Comparison of ENCODE assay signal across 9 cellular contexts in the genomic region with DNA sequence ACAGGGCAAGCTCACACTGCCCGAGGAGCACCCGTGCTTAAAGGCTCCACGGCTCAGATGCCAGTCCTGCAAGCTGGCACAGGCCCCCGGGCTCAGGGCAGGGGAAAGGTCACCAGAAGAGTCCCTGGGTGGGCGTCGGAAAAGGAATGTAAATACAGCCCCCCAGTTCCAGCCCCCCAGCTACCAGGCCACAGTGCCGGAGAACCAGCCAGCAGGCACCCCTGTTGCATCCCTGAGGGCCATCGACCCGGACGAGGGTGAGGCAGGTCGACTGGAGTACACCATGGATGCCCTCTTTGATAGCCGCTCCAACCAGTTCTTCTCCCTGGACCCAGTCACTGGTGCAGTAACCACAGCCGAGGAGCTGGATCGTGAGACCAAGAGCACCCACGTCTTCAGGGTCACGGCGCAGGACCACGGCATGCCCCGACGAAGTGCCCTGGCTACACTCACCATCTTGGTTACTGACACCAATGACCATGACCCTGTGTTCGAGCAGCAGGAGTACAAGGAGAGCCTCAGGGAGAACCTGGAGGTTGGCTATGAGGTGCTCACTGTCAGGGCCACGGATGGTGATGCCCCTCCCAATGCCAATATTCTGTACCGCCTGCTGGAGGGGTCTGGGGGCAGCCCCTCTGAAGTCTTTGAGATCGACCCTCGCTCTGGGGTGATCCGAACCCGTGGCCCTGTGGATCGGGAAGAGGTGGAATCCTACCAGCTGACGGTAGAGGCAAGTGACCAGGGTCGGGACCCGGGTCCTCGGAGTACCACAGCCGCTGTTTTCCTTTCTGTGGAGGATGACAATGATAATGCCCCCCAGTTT. TPM values are rescaled to one million over a fixed set of nuclear protein-coding genes. Genes with fewer than 3 reads are reported as not detected.
DNase-seq lines count a peak whose midpoint lies in the region; TF ChIP-seq lines count a peak whose summit lies in the region.
"Had no signal": no experiment of that assay in that cellular context is flagged by ENCODE, and none has a peak within 500 bp of the region (broad histone marks: within the 10 kb centered on the region; RNA-seq: fewer than 3 reads in every experiment).

No MANE protein-coding gene starts in this region.

- no peaks in the 10 kb centered on the region for H3K79me2 ChIP-seq in OCI-LY3 (ENCODE audit: low read length)
- no peaks in the 10 kb centered on the region for H3K79me2 ChIP-seq in parathyroid adenoma

- CTCF ChIA-PET in CD8-positive, alpha-beta memory T cell (lab: Charles Lee), result interaction anchor here (1.8 to 5.4 kb wide), 3 partner anchors 11 to 282 kb away, joined by 4 to 14 read pairs (median 6); no protein-coding TSS in a partner anchor

- peaks cover 5 to 34% (median 9%) of the 10 kb centered on the region in 3 donors for H3K4me1 Mint-ChIP-seq in CD8-positive, alpha-beta memory T cell

- no peaks in the 10 kb centered on the region for H3K36me3 ChIP-seq in CD8-positive, alpha-beta memory T cell (ENCODE audit: insufficient read depth, low read length)
- H3K36me3 ChIP-seq in OCI-LY3 (replicated peaks; ENCODE audit: low read depth, low read length) (no peaks in the 10 kb centered on the region), esophagus (ENCODE audit: control insufficient read depth in 2 of 2, insufficient read depth in 2 of 2, low read length in 1 of 2) (peaks cover 0 to 8% of the 10 kb centered on the region in 2 donors), parathyroid adenoma (ENCODE audit: control insufficient read depth, insufficient read depth, low read length) (no peaks in the 10 kb centered on the region)

- DNase-seq in CD8-positive, alpha-beta memory T cell, result no peak
- DNase-seq in GF-D8 (lab: John Stamatoyannopoulos, UW) (no peak), GM19240 (ENCODE audit: insufficient read length, low spot score) (no peak), NCI-H2227 treated with DMSO at 0.1 percent for 48 hours (lab: John Stamatoyannopoulos, UW) (no peak)
- DNase-seq in stimulated activated CD8-positive, alpha-beta memory T cell treated with anti-CD3 and anti-CD28 coated beads, Interleukin-4, amount 100 ng/mL, for 48 hours, result no peak
- DNase-seq: activated CD4-positive, alpha-beta T cell treated with anti-CD3 and anti-CD28 coated beads for 1 hour had no signal

- H4K20me1 ChIP-seq in OCI-LY3 (ENCODE audit: insufficient read depth, low read length), result no peaks in the 10 kb centered on the region

- no peaks in the 10 kb centered on the region for H3K36me3 Mint-ChIP-seq in CD8-positive, alpha-beta memory T cell

- peak overlapping the region; percentile 48 to 86 (median 60) for H3K4me3 Mint-ChIP-seq in CD8-positive, alpha-beta memory T cell

- POLR2A ChIA-PET in CD8-positive, alpha-beta memory T cell (lab: Charles Lee), result no interaction called here

- peak overlapping the region in 1 of 8 donors; percentile 79 for H3K27ac Mint-ChIP-seq in CD8-positive, alpha-beta memory T cell

- H3K9me3 ChIP-seq in CD8-positive, alpha-beta memory T cell (ENCODE audit: low read length), result no peaks in the 10 kb centered on the region
- no peaks in the 10 kb centered on the region for H3K9me3 ChIP-seq in OCI-LY3 (ENCODE audit: insufficient read depth, low read length)
- H3K9me3 ChIP-seq in esophagus (ENCODE audit: control insufficient read depth in 2 of 2, insufficient read depth in 1 of 2, low read depth in 1 of 2, low read length in 1 of 2), result peaks cover 0 to 2% of the 10 kb centered on the region in 2 donors
- no peaks in the 10 kb centered on the region for H3K9me3 ChIP-seq in parathyroid adenoma (ENCODE audit: control insufficient read depth, low read length)

- no peak overlapping the region for H3K27ac ChIP-seq in CD8-positive, alpha-beta memory T cell (ENCODE audit: low read depth, low read length)
- H3K27ac ChIP-seq in OCI-LY3 (ENCODE audit: low read length), result no peak overlapping the region
- peak overlapping the region in 1 of 2 donors; percentile 19 for H3K27ac ChIP-seq in esophagus (ENCODE audit: low read depth in 2 of 2, low read length in 1 of 2)
- H3K27ac ChIP-seq in parathyroid adenoma, result no peak overlapping the region

- H3K4me2 ChIP-seq in OCI-LY3 (ENCODE audit: low read length), result peak overlapping the region; percentile 63; the same call in 1 of the 2 replicates
- peak overlapping the region; percentile 70 for H3K4me2 ChIP-seq in parathyroid adenoma (ENCODE audit: low read length)

- TF ChIP-seq CTCF in OCI-LY3 (IDR thresholded peaks at IDR 0.05; ENCODE audit: low read depth, low read length) (no peak), parathyroid adenoma (IDR thresholded peaks at IDR 0.05) (no peak)

- H3K9me3 Mint-ChIP-seq in CD8-positive, alpha-beta memory T cell, result no peaks in the 10 kb centered on the region

- H3K4me3 ChIP-seq in CD8-positive, alpha-beta memory T cell (ENCODE audit: low read length), result peak overlapping the region; percentile 37
- H3K4me3 ChIP-seq in OCI-LY3 (ENCODE audit: low read length), result no peak overlapping the region
- H3K4me3 ChIP-seq in esophagus (ENCODE audit: low read depth in 1 of 2, low read length in 2 of 2), result peak overlapping the region; percentile 74 to 95
- H3K4me3 ChIP-seq in parathyroid adenoma (ENCODE audit: low read depth, low read length), result no peak overlapping the region

- 79 to 81% methylated on average over 33 of the region's 33 CpGs for whole genome bisulfite sequencing in esophagus, 2 donors

- H3K9ac ChIP-seq in OCI-LY3 (ENCODE audit: low read length) (no peak overlapping the region), parathyroid adenoma (no peak overlapping the region)

- no peaks in the 10 kb centered on the region for H3K27me3 ChIP-seq in CD8-positive, alpha-beta memory T cell (ENCODE audit: insufficient read depth, low read length, poor library complexity, severe bottlenecking)
- no peaks in the 10 kb centered on the region for H3K27me3 ChIP-seq in OCI-LY3 (ENCODE audit: low read depth, low read length)
- H3K27me3 ChIP-seq in esophagus (ENCODE audit: control insufficient read depth in 1 of 2, insufficient read depth in 2 of 2, low read length in 2 of 2), result no peaks in the 10 kb centered on the region
- no peaks in the 10 kb centered on the region for H3K27me3 ChIP-seq in parathyroid adenoma (ENCODE audit: control insufficient read depth, insufficient read depth, low read length)

- peaks cover 6% of the 10 kb centered on the region for H3K4me1 ChIP-seq in CD8-positive, alpha-beta memory T cell (ENCODE audit: insufficient read depth, low read length)
- H3K4me1 ChIP-seq in OCI-LY3 (ENCODE audit: low read length) (peaks cover 5% of the 10 kb centered on the region), esophagus (ENCODE audit: control insufficient read depth in 2 of 2, insufficient read depth in 2 of 2, low read length in 1 of 2) (peaks cover 13 to 41% of the 10 kb centered on the region in 2 donors), parathyroid adenoma (peaks cover 4% of the 10 kb centered on the region)

- H2AFZ ChIP-seq in OCI-LY3 (ENCODE audit: low read depth, low read length) (no peak overlapping the region), parathyroid adenoma (no peak overlapping the region)

- H3K27me3 Mint-ChIP-seq in CD8-positive, alpha-beta memory T cell, result peaks cover 12 to 13% of the 10 kb centered on the region in 2 donors

RNA-seq across cellular contexts. Expression of gene CELSR2, which starts 1.3 kb away (rescaled TPM):
- 1 to 10 TPM; 2.7 to 2.8 TPM for total RNA-seq in CD8-positive, alpha-beta memory T cell
- polyA plus RNA-seq in CD8-positive, alpha-beta memory T cell, result 0.77 TPM
- polyA plus RNA-seq in esophagus, result 10 to 100 TPM; 17.4 to 19.4 TPM

RNA-seq across cellular contexts. Expression of gene PSRC1, which starts 32.3 kb away (rescaled TPM):
- total RNA-seq in CD8-positive, alpha-beta memory T cell, result 1 to 10 TPM; 5.4 to 5.8 TPM
- 0.59 TPM for polyA plus RNA-seq in CD8-positive, alpha-beta memory T cell
- polyA plus RNA-seq in esophagus, result 10 to 100 TPM in 1 of 2 donors, 1 to 10 TPM in 1; 6.3 to 10.4 TPM

RNA-seq across cellular contexts. Expression of gene SARS1, which starts 36.9 kb away (rescaled TPM):
- 100 to 1,000 TPM; 189 to 195 TPM for total RNA-seq in CD8-positive, alpha-beta memory T cell
- polyA plus RNA-seq in CD8-positive, alpha-beta memory T cell, result 157 TPM
- polyA plus RNA-seq in esophagus, result 100 to 1,000 TPM in 1 of 2 donors, 10 to 100 TPM in 1; 31.4 to 124 TPM

RNA-seq across cellular contexts. Expression of gene MYBPHL, which starts 56.1 kb away (rescaled TPM):
- not detected for total RNA-seq in CD8-positive, alpha-beta memory T cell
- polyA plus RNA-seq in CD8-positive, alpha-beta memory T cell, result not detected
- under 1 TPM; 0.08 to 0.14 TPM for polyA plus RNA-seq in esophagus

Comparison
In these comparisons a context has a peak if more than half of its experiments do, and no peak if none do; other contexts are left out.
1. H3K4me3 ChIP-seq: peak in CD8-positive, alpha-beta memory T cell (single experiment) and esophagus (2 of 2); none in OCI-LY3 (single experiment) and parathyroid adenoma (single experiment).
2. RNA of gene CELSR2, which starts 1.3 kb away (polyA plus RNA-seq): 17.4 to 19.4 TPM in esophagus; 0.77 TPM in CD8-positive, alpha-beta memory T cell (single experiment); every median in the first group is over 10 times any median in the second.